ENCODE assay signal across 14 cellular contexts in genomic region chr4:101696276-101697010, GRCh38.
"Had no signal": no experiment of that assay in that cellular context is flagged by ENCODE, and none has a peak within 500 bp of the region (broad histone marks: within the 10 kb centered on the region; RNA-seq: fewer than 3 reads in every experiment).

No MANE protein-coding gene starts in this region.

- H3K27ac Mint-ChIP-seq: activated naive CD4-positive, alpha-beta T cell treated with anti-CD3 and anti-CD28 coated beads, Interleukin-2, amount 50 U/mL, for 24 hours; nephron progenitor cell; T-helper 1 cell treated with Interleukin-12 subunit alpha and Interleukin-12 subunit beta and Interleukin-4 antibody, amounts not matched to agents 30 μg/mL and 1 μg/mL, for 36 hours had no signal

- H3K36me3 ChIP-seq: breast epithelium, heart right ventricle, sigmoid colon, thoracic aorta had no signal

- DNase-seq: activated CD4-positive, alpha-beta T cell treated with anti-CD3 and anti-CD28 coated beads, Interleukin-2, amount 50 U/mL, for 4 hours; activated effector memory CD4-positive, alpha-beta T cell treated with Interleukin-2 at 50 U/mL for 16 hours; activated T-cell treated with anti-CD3 and anti-CD28 coated beads, Interleukin-2, amount 50 U/mL, for 1 hour; foreskin keratinocyte; heart right ventricle; nephron progenitor cell; sigmoid colon; stimulated activated CD4-positive, alpha-beta T cell treated with anti-CD3 and anti-CD28 coated beads, Interleukin-12 subunit alpha, Interleukin-12 subunit beta, amount 100 ng/mL, for 4 hours; stimulated activated naive CD8-positive, alpha-beta T cell treated with anti-CD3 and anti-CD28 coated beads, Interleukin-15, Interleukin-2, amounts not matched to agents 100 U/mL and 50 U/mL, for 24 hours had no signal

- H3K27me3 ChIP-seq: breast epithelium, foreskin keratinocyte, heart right ventricle, sigmoid colon had no signal

- H3K4me3 ChIP-seq: breast epithelium, heart right ventricle, sigmoid colon, thoracic aorta had no signal

- H3K36me3 Mint-ChIP-seq: activated naive CD4-positive, alpha-beta T cell treated with anti-CD3 and anti-CD28 coated beads, Interleukin-2, amount 50 U/mL, for 24 hours had no signal

- H3K9me3 ChIP-seq: breast epithelium, heart right ventricle, sigmoid colon, thoracic aorta had no signal

- H3K4me1 Mint-ChIP-seq: activated naive CD4-positive, alpha-beta T cell treated with anti-CD3 and anti-CD28 coated beads, Interleukin-2, amount 50 U/mL, for 24 hours; nephron progenitor cell had no signal

- H3K27ac ChIP-seq: breast epithelium, foreskin keratinocyte, heart right ventricle, sigmoid colon, thoracic aorta had no signal

- H3K4me1 ChIP-seq: breast epithelium, heart right ventricle, sigmoid colon had no signal

- H3K9me3 Mint-ChIP-seq: activated naive CD4-positive, alpha-beta T cell treated with anti-CD3 and anti-CD28 coated beads, Interleukin-2, amount 50 U/mL, for 24 hours; nephron progenitor cell; T-helper 1 cell treated with Interleukin-12 subunit alpha and Interleukin-12 subunit beta and Interleukin-4 antibody, amounts not matched to agents 30 μg/mL and 1 μg/mL, for 36 hours had no signal

- FAIRE-seq: islet of Langerhans had no signal

- H3K4me3 Mint-ChIP-seq: activated naive CD4-positive, alpha-beta T cell treated with anti-CD3 and anti-CD28 coated beads, Interleukin-2, amount 50 U/mL, for 24 hours; nephron progenitor cell; T-helper 1 cell treated with Interleukin-12 subunit alpha and Interleukin-12 subunit beta and Interleukin-4 antibody, amounts not matched to agents 30 μg/mL and 1 μg/mL, for 36 hours had no signal
